In genomic region chr19:29606420-29606747, GRCh38 we compare ENCODE assay signal across 8 cellular contexts. TPM values are rescaled to one million over a fixed set of nuclear protein-coding genes. Genes with fewer than 3 reads are reported as not detected.
DNase-seq lines count a peak whose midpoint lies in the region; ATAC-seq, FAIRE-seq and TF ChIP-seq lines count a peak whose summit lies in the region.

No MANE protein-coding gene starts in this region.

- peak overlapping the region; percentile 70 for H3K4me3 ChIP-seq in mucosa of descending colon

- no peaks in the 10 kb centered on the region for H3K9me3 ChIP-seq in mucosa of descending colon

- peaks cover 5% of the 10 kb centered on the region for H3K36me3 Mint-ChIP-seq in chondrocyte (ENCODE audit: low read depth)

- peak overlapping the region; percentile 99 for H3K27ac Mint-ChIP-seq in chondrocyte (ENCODE audit: unreplicated experiment)

- DNase-seq in HTR-8/SVneo (ENCODE audit: insufficient read length, low spot score) (peak; percentile 25), chondrocyte (ENCODE audit: low spot score) (no peak), mucosa of descending colon (no peak), GF-D8 (lab: John Stamatoyannopoulos, UW) (no peak), GM19239 (ENCODE audit: insufficient read length, low spot score) (no peak), epidermal melanocyte (ENCODE audit: insufficient read length, low spot score) (no peak)

- TF ChIP-seq CTCF in chondrocyte (IDR thresholded peaks at IDR 0.05), result no peak
- TF ChIP-seq CTCF in mucosa of descending colon (IDR thresholded peaks at IDR 0.05), result no peak

- H3K4me3 Mint-ChIP-seq in chondrocyte (ENCODE audit: unreplicated experiment), result peak overlapping the region; percentile 98

- ATAC-seq in GM19324 (IDR thresholded peaks at IDR 0.05; ENCODE audit: low FRiP score, unreplicated experiment), result peak; percentile 28
- peak; percentile 44 for ATAC-seq in mucosa of descending colon
- ATAC-seq in GM19397 (IDR thresholded peaks at IDR 0.05; ENCODE audit: unreplicated experiment), result no peak

- no peaks in the 10 kb centered on the region for H3K9me3 Mint-ChIP-seq in chondrocyte (ENCODE audit: low read depth)

- H3K27me3 Mint-ChIP-seq in chondrocyte (ENCODE audit: low read depth), result no peaks in the 10 kb centered on the region

- FAIRE-seq in HTR-8/SVneo (lab: Jason Lieb, UNC), result no peak
- no peak for FAIRE-seq in GM19239 (lab: Jason Lieb, UNC)

- peaks cover 11% of the 10 kb centered on the region for H3K4me1 ChIP-seq in mucosa of descending colon (ENCODE audit: low read depth)

- intact Hi-C loops in mucosa of descending colon (cut with DNase I, micrococcal nuclease), result loop anchor here in 1 of 2 donors (5.0 kb wide), 1 partner anchor 111 kb away; the partner anchor contains the start of gene C19orf12

- no peaks in the 10 kb centered on the region for H3K36me3 ChIP-seq in mucosa of descending colon (ENCODE audit: low read depth)

- peaks cover 23% of the 10 kb centered on the region for H3K4me1 Mint-ChIP-seq in chondrocyte (ENCODE audit: low read depth)

RNA-seq across cellular contexts. Expression of gene POP4, which starts 0.3 kb away (rescaled TPM):
- total RNA-seq in chondrocyte (49.0 to 71.1 TPM (median 49.4 TPM) in 3 replicates), mucosa of descending colon (10 to 100 TPM; 53.1 to 67.1 (median 65.6) TPM)

RNA-seq across cellular contexts. Expression of gene PLEKHF1, which starts 58.9 kb away (rescaled TPM):
- total RNA-seq in chondrocyte, result 10.1 to 29.4 TPM (median 28.6 TPM) in 3 replicates
- 1 to 10 TPM; 4.0 to 6.9 (median 6.7) TPM for total RNA-seq in mucosa of descending colon
